8 cellular contexts compared by ENCODE assay signal in genomic region chr15:75903331-75904240, GRCh38. TPM values are rescaled to one million over a fixed set of nuclear protein-coding genes. Genes with fewer than 3 reads are reported as not detected.
A peak's percentile ranks its signal among the peaks of the same experiment; 100 is the strongest.
DNase-seq lines count a peak whose midpoint lies in the region; ATAC-seq and TF ChIP-seq lines count a peak whose summit lies in the region.

Gene FBXO22 (plus strand): TSS chr15:75903878. CDS start chr15:75903964, 86 bp downstream.

- H3K27me3 ChIP-seq in muscle layer of duodenum (ENCODE audit: low read depth, low read length), result no peaks in the 10 kb centered on the region

- peaks cover 0 to 4% of the 10 kb centered on the region in 2 donors for H3K36me3 ChIP-seq in muscle layer of duodenum (ENCODE audit: control insufficient read depth in 1 of 2, insufficient read depth in 2 of 2, low read length in 2 of 2)

- peaks cover 2% of the 10 kb centered on the region for H3K36me3 Mint-ChIP-seq in IgD-negative memory B cell

- peak within 1 kb of the TSS; percentile 55 for H3K27ac ChIP-seq in muscle layer of duodenum (ENCODE audit: low read length)

- H3K4me3 ChIP-seq in muscle layer of duodenum (ENCODE audit: low read depth in 1 of 2, low read length in 2 of 2), result peak within 1 kb of the TSS; percentile 94 to 96

- H3K4me1 Mint-ChIP-seq in IgD-negative memory B cell, result peaks cover 19 to 26% (median 19%) of the 10 kb centered on the region in 3 donors

- H3K27me3 Mint-ChIP-seq in IgD-negative memory B cell, result no peaks in the 10 kb centered on the region

- no peaks in the 10 kb centered on the region for H3K9me3 ChIP-seq in muscle layer of duodenum (ENCODE audit: control insufficient read depth in 1 of 2, low read length in 2 of 2)

- peak; percentile 96 for DNase-seq in DMS53 (lab: John Stamatoyannopoulos, UW)
- peak; percentile 93 to 95 for DNase-seq in activated T-cell treated with anti-CD3 and anti-CD28 coated beads, Interleukin-2, amount 50 U/mL, for 48 hours
- peak; percentile 80 for DNase-seq in stimulated activated CD8-positive, alpha-beta memory T cell treated with anti-CD3 and anti-CD28 coated beads, Interleukin-7, amount 100 ng/mL, for 24 hours (ENCODE audit: low read depth)

- peak within 1 kb of the TSS; percentile 87 to 98 (median 90) for H3K27ac Mint-ChIP-seq in IgD-negative memory B cell

- ATAC-seq in GM21576 (IDR thresholded peaks at IDR 0.05; ENCODE audit: unreplicated experiment), result peak; percentile 94
- peak; percentile 98 for ATAC-seq in esophagus mucosa

- H3K4me1 ChIP-seq in muscle layer of duodenum (ENCODE audit: control insufficient read depth in 1 of 2, insufficient read depth in 2 of 2, low read length in 2 of 2), result peaks cover 8 to 30% of the 10 kb centered on the region in 2 donors

- H3K9me3 Mint-ChIP-seq in IgD-negative memory B cell, result no peaks in the 10 kb centered on the region

- peak within 1 kb of the TSS; percentile 98 to 99 (median 98) for H3K4me3 Mint-ChIP-seq in IgD-negative memory B cell

TF ChIP-seq in PFSK-1, 5 proteins besides CTCF, POLR2A, EP300 and RAD21:
- no peak for TF ChIP-seq SIN3A (IDR thresholded peaks at IDR 0.05; ENCODE audit: borderline replicate concordance, insufficient read depth, low read length)
- TF ChIP-seq TAF1 (IDR thresholded peaks at IDR 0.05; ENCODE audit: borderline replicate concordance, insufficient read depth, low read length), result peak; percentile 93
- TF ChIP-seq REST (IDR thresholded peaks at IDR 0.05; ENCODE audit: insufficient read depth in 1 of 2, low read depth in 2 of 2, low read length in 2 of 2), result peak in 1 of 2 experiments; percentile 65; a peak in 1 of 4 replicates
- TF ChIP-seq POLR2AphosphoS5 (IDR thresholded peaks at IDR 0.05; ENCODE audit: low read depth, low read length), result peak; percentile 93
- peak; percentile 89 for TF ChIP-seq FOXP2 (optimal IDR thresholded peaks at IDR 0.05; ENCODE audit: borderline replicate concordance, extremely low read depth, extremely low read length, insufficient read depth)

RNA-seq across cellular contexts. Expression of gene FBXO22, which starts in this region (rescaled TPM):
- polyA plus RNA-seq in IgD-negative memory B cell, result 15.5 TPM
- polyA plus RNA-seq in PFSK-1 (2012; ENCODE audit: insufficient read length, low read depth), result 74.3 TPM
- total RNA-seq in esophagus mucosa, result 23.8 TPM

Comparison
In these comparisons a context has a peak if more than half of its experiments do, and no peak if none do; other contexts are left out.
1. Peak in every context shown above with its lines: DNase-seq, ATAC-seq, H3K4me3 ChIP-seq and H3K27ac ChIP-seq.